Comparison of ENCODE assay signal across 7 cellular contexts in the genomic region with DNA sequence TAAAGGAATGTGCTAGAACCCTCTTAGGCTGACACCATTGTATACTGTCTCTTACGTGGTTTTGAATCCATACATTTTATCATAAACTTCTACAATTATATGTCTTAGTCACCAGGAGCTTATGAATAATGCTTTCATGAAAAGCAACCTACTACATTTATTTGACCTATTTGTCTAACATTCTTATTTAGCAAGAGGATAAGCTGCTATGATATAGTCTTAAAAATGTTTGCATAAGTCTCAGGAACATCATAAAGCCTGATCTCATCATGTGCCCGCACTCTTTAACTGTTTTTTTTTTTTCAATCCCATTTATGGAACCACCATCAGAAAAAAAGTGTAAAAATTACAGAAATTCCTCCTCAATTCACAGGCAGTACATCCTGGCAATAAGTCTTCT. TPM values are rescaled to one million over a fixed set of nuclear protein-coding genes. Genes with fewer than 3 reads are reported as not detected.
"Had no signal": no experiment of that assay in that cellular context is flagged by ENCODE, and none has a peak within 500 bp of the region (broad histone marks: within the 10 kb centered on the region; RNA-seq: fewer than 3 reads in every experiment).

No MANE protein-coding gene starts in this region.

- ATAC-seq: HepG2, K562 had no signal

- DNase-seq: IMR-90 had no signal

- FAIRE-seq: HepG2, HTR-8/SVneo, K562 had no signal

- H3K4me3 ChIP-seq: K562 had no signal

- H3K27ac ChIP-seq: HL-60 had no signal

RNA-seq across cellular contexts. Expression of a gene that starts 59.7 kb away (rescaled TPM):
- total RNA-seq: HepG2, HT-29, IMR-90 had no signal
- polyA plus RNA-seq: HepG2, IgD-negative memory B cell, IMR-90 had no signal
